8 cellular contexts compared by ENCODE assay signal in the genomic region with DNA sequence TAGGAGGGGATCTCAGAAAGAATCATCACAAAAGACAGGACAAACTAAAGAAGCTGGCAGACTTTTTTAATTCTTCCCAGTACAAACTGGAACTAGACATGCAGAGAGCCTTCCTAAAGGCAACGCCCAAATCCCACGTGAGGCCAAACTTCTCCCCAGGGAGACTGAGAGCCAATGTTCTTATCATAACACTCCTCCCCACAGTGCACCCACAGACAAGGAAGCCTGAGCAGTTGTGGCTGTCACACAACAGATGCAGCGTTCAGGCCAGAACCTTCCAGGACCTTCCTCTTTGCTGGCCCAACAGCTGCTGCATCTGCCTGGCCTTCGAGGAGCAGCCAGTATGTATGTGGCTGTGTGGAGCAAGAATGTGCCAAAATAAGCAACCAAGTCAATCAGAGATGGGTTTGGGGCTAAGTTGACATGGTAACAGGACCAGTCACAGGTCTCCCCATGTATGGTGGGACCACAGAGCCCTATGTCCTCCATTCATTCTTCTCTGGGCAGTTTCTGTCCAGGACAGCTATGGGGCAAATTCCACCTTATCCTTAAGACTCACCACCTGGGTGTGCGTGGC. TPM values are rescaled to one million over a fixed set of nuclear protein-coding genes. Genes with fewer than 3 reads are reported as not detected.
A peak's percentile ranks its signal among the peaks of the same experiment; 100 is the strongest.
DNase-seq lines count a peak whose midpoint lies in the region; ATAC-seq and TF ChIP-seq lines count a peak whose summit lies in the region.

No MANE protein-coding gene starts in this region.

- H3K27ac Mint-ChIP-seq in activated naive CD8-positive, alpha-beta T cell = peak overlapping the region; percentile 78

- intact Hi-C loops in lower lobe of right lung (cut with DNase I) = no loop called here

- peaks cover 2% of the 10 kb centered on the region for H3K36me3 Mint-ChIP-seq in activated naive CD8-positive, alpha-beta T cell

- H3K9me3 ChIP-seq in lower lobe of right lung = no peaks in the 10 kb centered on the region

- no peaks in the 10 kb centered on the region for H3K36me3 ChIP-seq in lower lobe of right lung

- no peak overlapping the region for H3K4me3 Mint-ChIP-seq in activated naive CD8-positive, alpha-beta T cell

- H3K9me3 Mint-ChIP-seq in activated naive CD8-positive, alpha-beta T cell (ENCODE audit: low read depth) = no peaks in the 10 kb centered on the region

- H3K27me3 ChIP-seq in lower lobe of right lung (ENCODE audit: low read depth) = no peaks in the 10 kb centered on the region

- ATAC-seq in lower lobe of right lung (peak; percentile 44 to 59), GM18861 (IDR thresholded peaks at IDR 0.05; ENCODE audit: unreplicated experiment) (no peak)

- H3K4me3 ChIP-seq in AG10803 (ENCODE audit: low read length) (no peak overlapping the region), lower lobe of right lung (no peak overlapping the region)

- H3K27ac ChIP-seq in lower lobe of right lung = no peak overlapping the region

- TF ChIP-seq CTCF in AG10803 (conservative IDR thresholded peaks at IDR 0.05; ENCODE audit: low read length) = no peak
- no peak for TF ChIP-seq CTCF in lower lobe of right lung (IDR thresholded peaks at IDR 0.05)

- peak; percentile 69 for DNase-seq in AG10803 (ENCODE audit: low read depth)
- DNase-seq in H4 (ENCODE audit: low spot score) = peak; percentile 14
- peak; percentile 56 for DNase-seq in lower lobe of right lung
- DNase-seq in NOMO-1 treated with DMSO at 0.1 percent for 48 hours (lab: John Stamatoyannopoulos, UW; ENCODE audit: unreplicated experiment) = no peak
- DNase-seq in NCI-H2196 (lab: John Stamatoyannopoulos, UW; ENCODE audit: unreplicated experiment) = no peak
- no peak for DNase-seq in iPS-NIHi11 (ENCODE audit: low spot score)

- peaks cover 40% of the 10 kb centered on the region for H3K4me1 ChIP-seq in lower lobe of right lung

- H3K27me3 Mint-ChIP-seq in activated naive CD8-positive, alpha-beta T cell = no peaks in the 10 kb centered on the region

- peaks cover 61% of the 10 kb centered on the region for H3K4me1 Mint-ChIP-seq in activated naive CD8-positive, alpha-beta T cell (ENCODE audit: low read depth)

RNA-seq across cellular contexts. Expression of a gene that starts 34.9 kb away (rescaled TPM):
- 44.0 and 46.9 TPM in 2 replicates for total RNA-seq in H4 (2014; rRNA removed; shearing (Covaris generic))
- total RNA-seq in lower lobe of right lung = 43.2 TPM

Comparison
In these comparisons a context has a peak if more than half of its experiments do, and no peak if none do; other contexts are left out.
1. DNase-seq: peak in AG10803 (single experiment), H4 (single experiment) and lower lobe of right lung (single experiment); none in NOMO-1 treated with DMSO at 0.1 percent for 48 hours (single experiment), NCI-H2196 (single experiment) and iPS-NIHi11 (single experiment).